ENCODE assay signal across 35 cellular contexts in the genomic region with DNA sequence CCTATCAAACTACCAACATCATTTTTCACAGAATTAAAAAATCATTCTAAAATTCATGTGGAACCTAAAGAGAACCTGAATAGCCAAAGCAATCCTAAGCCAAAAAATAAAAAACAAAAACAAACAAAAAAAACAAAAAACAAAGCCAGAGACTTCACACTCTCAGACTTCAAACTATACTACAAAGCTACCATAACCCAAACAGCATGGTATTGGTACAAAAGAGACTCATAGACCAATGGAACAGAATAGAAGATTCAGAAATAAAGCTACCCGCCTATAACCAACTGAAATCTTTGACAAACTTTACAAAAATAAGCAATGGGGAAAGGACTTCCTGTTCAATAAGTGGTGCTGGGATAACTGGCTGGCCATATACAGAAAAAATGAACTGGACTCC.
"Had no signal": no experiment of that assay in that cellular context is flagged by ENCODE, and none has a peak within 500 bp of the region (broad histone marks: within the 10 kb centered on the region; RNA-seq: fewer than 3 reads in every experiment).

No MANE protein-coding gene starts in this region.

- H3K4me1 Mint-ChIP-seq: activated CD4-positive, alpha-beta memory T cell treated with anti-CD3 and anti-CD28 coated beads, Interleukin-2, amount 10 ng/mL, durations not matched to agents 7 days and 5 days; activated CD4-positive, alpha-beta T cell treated with anti-CD3 and anti-CD28 coated beads for 36 hours; activated CD4-positive, alpha-beta T cell treated with anti-CD3 and anti-CD28 coated beads, Interleukin-2, amount 10 ng/mL, durations not matched to agents 7 days and 5 days; activated naive CD4-positive, alpha-beta T cell treated with anti-CD3 and anti-CD28 coated beads, Interleukin-2, amount 10 ng/mL, durations not matched to agents 7 days and 5 days; activated naive CD4-positive, alpha-beta T cell treated with anti-CD3 and anti-CD28 coated beads, Interleukin-2, amount 50 U/mL, for 24 hours; activated naive CD8-positive, alpha-beta T cell treated with anti-CD3 and anti-CD28 coated beads, Interleukin-2, amount 10 ng/mL, durations not matched to agents 7 days and 5 days; activated naive CD8-positive, alpha-beta T cell treated with anti-CD3 and anti-CD28 coated beads, Interleukin-2, amount 50 U/mL, for 24 hours; brain; central memory CD8-positive, alpha-beta T cell; T-helper 17 cell had no signal

- H3K36me3 Mint-ChIP-seq: activated CD8-positive, alpha-beta memory T cell treated with anti-CD3 and anti-CD28 coated beads, Interleukin-2, amount 10 ng/mL, durations not matched to agents 7 days and 5 days; activated naive CD4-positive, alpha-beta T cell treated with anti-CD3 and anti-CD28 coated beads, Interleukin-2, amount 10 ng/mL, durations not matched to agents 7 days and 5 days; activated naive CD4-positive, alpha-beta T cell treated with anti-CD3 and anti-CD28 coated beads, Interleukin-2, amount 50 U/mL, for 24 hours; activated naive CD8-positive, alpha-beta T cell; activated naive CD8-positive, alpha-beta T cell treated with anti-CD3 and anti-CD28 coated beads, Interleukin-2, amount 10 ng/mL, durations not matched to agents 7 days and 5 days; brain had no signal

- H3K4me1 ChIP-seq: ascending aorta had no signal

- H3K4me3 ChIP-seq: ascending aorta, cardiac muscle cell had no signal

- DNase-seq: activated CD4-positive, alpha-beta memory T cell treated with anti-CD3 and anti-CD28 coated beads, Interleukin-2, amount 10 ng/mL, durations not matched to agents 7 days and 5 days; activated CD4-positive, alpha-beta T cell treated with anti-CD3 and anti-CD28 coated beads for 1 hour; activated CD4-positive, alpha-beta T cell treated with anti-CD3 and anti-CD28 coated beads for 36 hours; activated CD4-positive, alpha-beta T cell treated with anti-CD3 and anti-CD28 coated beads for 48 hours; activated CD4-positive, alpha-beta T cell treated with anti-CD3 and anti-CD28 coated beads, Interleukin-2, amount 10 ng/mL, durations not matched to agents 7 days and 5 days; activated CD4-positive, alpha-beta T cell treated with anti-CD3 and anti-CD28 coated beads, Interleukin-2, amount 50 U/mL, for 48 hours; activated CD4-positive, CD25-positive, alpha-beta regulatory T cell; activated CD8-positive, alpha-beta memory T cell treated with anti-CD3 and anti-CD28 coated beads for 24 hours; activated CD8-positive, alpha-beta memory T cell treated with anti-CD3 and anti-CD28 coated beads, Interleukin-2, amount 10 ng/mL, durations not matched to agents 7 days and 5 days; activated CD8-positive, alpha-beta memory T cell treated with anti-CD3 and anti-CD28 coated beads, Interleukin-2, amount 50 U/mL, for 48 hours; activated CD8-positive, alpha-beta T cell treated with anti-CD3 and anti-CD28 coated beads, Interleukin-2, amount 10 ng/mL, durations not matched to agents 7 days and 5 days; activated effector memory CD4-positive, alpha-beta T cell treated with Interleukin-2 at 50 U/mL for 16 hours; activated gamma-delta T cell; activated naive CD4-positive, alpha-beta T cell treated with anti-CD3 and anti-CD28 coated beads, Interleukin-2, amount 10 ng/mL, durations not matched to agents 7 days and 5 days; activated naive CD4-positive, alpha-beta T cell treated with Interleukin-2 at 50 U/mL for 16 hours; activated naive CD8-positive, alpha-beta T cell treated with anti-CD3 and anti-CD28 coated beads, Interleukin-2, amount 10 ng/mL, durations not matched to agents 7 days and 5 days; activated naive CD8-positive, alpha-beta T cell treated with anti-CD3 and anti-CD28 coated beads, Interleukin-2, amount 50 U/mL, for 24 hours; activated T-cell treated with anti-CD3 and anti-CD28 coated beads, Interleukin-2, amount 50 U/mL, for 24 hours; activated T-cell treated with anti-CD3 and anti-CD28 coated beads, Interleukin-2, amount 50 U/mL, for 48 hours; amygdala; anterior cingulate cortex; caudate nucleus; cerebellar nuclear complex; T-helper 17 cell had no signal

- FAIRE-seq: bronchial epithelial cell, TTC549 had no signal

- H3K27me3 ChIP-seq: ascending aorta, cardiac muscle cell had no signal

- H3K27ac Mint-ChIP-seq: activated CD4-positive, alpha-beta memory T cell treated with anti-CD3 and anti-CD28 coated beads, Interleukin-2, amount 10 ng/mL, durations not matched to agents 7 days and 5 days; activated CD4-positive, alpha-beta T cell treated with anti-CD3 and anti-CD28 coated beads for 36 hours; activated CD4-positive, alpha-beta T cell treated with anti-CD3 and anti-CD28 coated beads, Interleukin-2, amount 10 ng/mL, durations not matched to agents 7 days and 5 days; activated CD8-positive, alpha-beta memory T cell treated with anti-CD3 and anti-CD28 coated beads, Interleukin-2, amount 10 ng/mL, durations not matched to agents 7 days and 5 days; activated CD8-positive, alpha-beta T cell treated with anti-CD3 and anti-CD28 coated beads, Interleukin-2, amount 10 ng/mL, durations not matched to agents 7 days and 5 days; activated naive CD4-positive, alpha-beta T cell treated with anti-CD3 and anti-CD28 coated beads, Interleukin-2, amount 10 ng/mL, durations not matched to agents 7 days and 5 days; activated naive CD4-positive, alpha-beta T cell treated with anti-CD3 and anti-CD28 coated beads, Interleukin-2, amount 50 U/mL, for 24 hours; activated naive CD8-positive, alpha-beta T cell; activated naive CD8-positive, alpha-beta T cell treated with anti-CD3 and anti-CD28 coated beads, Interleukin-2, amount 10 ng/mL, durations not matched to agents 7 days and 5 days; activated naive CD8-positive, alpha-beta T cell treated with anti-CD3 and anti-CD28 coated beads, Interleukin-2, amount 50 U/mL, for 24 hours; activated T-cell treated with anti-CD3 and anti-CD28 coated beads, Interleukin-2, amount 50 U/mL, for 24 hours; activated T-helper 2 cell treated with anti-CD3 and anti-CD28 coated beads, Interferon-gamma antibody, Interleukin-2, Interleukin-4, amounts not matched to agents 10 μg/mL and 5 μg/mL and 100 μg/mL, durations not matched to agents 14 hours and 24 hours and 36 hours; brain; T-helper 17 cell had no signal

- ATAC-seq: activated CD4-positive, alpha-beta T cell treated with anti-CD3 and anti-CD28 coated beads for 36 hours; activated CD4-positive, CD25-positive, alpha-beta regulatory T cell treated with anti-CD3 and anti-CD28 coated beads, Interleukin-2, amount 50 U/mL, for 24 hours; activated CD8-positive, alpha-beta memory T cell treated with anti-CD3 and anti-CD28 coated beads, Interleukin-2, amount 10 ng/mL, durations not matched to agents 7 days and 5 days; activated CD8-positive, alpha-beta T cell treated with anti-CD3 and anti-CD28 coated beads, Interleukin-2, amount 10 ng/mL, durations not matched to agents 7 days and 5 days; activated naive CD8-positive, alpha-beta T cell treated with anti-CD3 and anti-CD28 coated beads, Interleukin-2, amount 50 U/mL, for 24 hours; T-helper 17 cell had no signal

- H3K27me3 Mint-ChIP-seq: activated CD4-positive, alpha-beta memory T cell treated with anti-CD3 and anti-CD28 coated beads, Interleukin-2, amount 10 ng/mL, durations not matched to agents 7 days and 5 days; activated CD4-positive, alpha-beta T cell treated with anti-CD3 and anti-CD28 coated beads for 36 hours; activated CD4-positive, alpha-beta T cell treated with anti-CD3 and anti-CD28 coated beads, Interleukin-2, amount 10 ng/mL, durations not matched to agents 7 days and 5 days; activated CD8-positive, alpha-beta memory T cell treated with anti-CD3 and anti-CD28 coated beads, Interleukin-2, amount 10 ng/mL, durations not matched to agents 7 days and 5 days; activated naive CD4-positive, alpha-beta T cell treated with anti-CD3 and anti-CD28 coated beads, Interleukin-2, amount 10 ng/mL, durations not matched to agents 7 days and 5 days; activated naive CD4-positive, alpha-beta T cell treated with anti-CD3 and anti-CD28 coated beads, Interleukin-2, amount 50 U/mL, for 24 hours; activated naive CD8-positive, alpha-beta T cell; activated naive CD8-positive, alpha-beta T cell treated with anti-CD3 and anti-CD28 coated beads, Interleukin-2, amount 10 ng/mL, durations not matched to agents 7 days and 5 days; activated naive CD8-positive, alpha-beta T cell treated with anti-CD3 and anti-CD28 coated beads, Interleukin-2, amount 50 U/mL, for 24 hours; activated T-cell treated with anti-CD3 and anti-CD28 coated beads, Interleukin-2, amount 50 U/mL, for 24 hours; central memory CD8-positive, alpha-beta T cell; T-helper 17 cell had no signal

- H3K9me3 Mint-ChIP-seq: activated CD4-positive, alpha-beta memory T cell treated with anti-CD3 and anti-CD28 coated beads, Interleukin-2, amount 10 ng/mL, durations not matched to agents 7 days and 5 days; activated naive CD8-positive, alpha-beta T cell treated with anti-CD3 and anti-CD28 coated beads, Interleukin-2, amount 10 ng/mL, durations not matched to agents 7 days and 5 days; central memory CD8-positive, alpha-beta T cell had no signal

- H3K4me3 Mint-ChIP-seq: activated CD4-positive, alpha-beta memory T cell treated with anti-CD3 and anti-CD28 coated beads, Interleukin-2, amount 10 ng/mL, durations not matched to agents 7 days and 5 days; activated CD4-positive, alpha-beta T cell treated with anti-CD3 and anti-CD28 coated beads for 36 hours; activated CD4-positive, alpha-beta T cell treated with anti-CD3 and anti-CD28 coated beads, Interleukin-2, amount 10 ng/mL, durations not matched to agents 7 days and 5 days; activated CD8-positive, alpha-beta memory T cell treated with anti-CD3 and anti-CD28 coated beads, Interleukin-2, amount 10 ng/mL, durations not matched to agents 7 days and 5 days; activated CD8-positive, alpha-beta T cell treated with anti-CD3 and anti-CD28 coated beads, Interleukin-2, amount 10 ng/mL, durations not matched to agents 7 days and 5 days; activated naive CD4-positive, alpha-beta T cell treated with anti-CD3 and anti-CD28 coated beads, Interleukin-2, amount 10 ng/mL, durations not matched to agents 7 days and 5 days; activated naive CD4-positive, alpha-beta T cell treated with anti-CD3 and anti-CD28 coated beads, Interleukin-2, amount 50 U/mL, for 24 hours; activated naive CD8-positive, alpha-beta T cell; activated naive CD8-positive, alpha-beta T cell treated with anti-CD3 and anti-CD28 coated beads, Interleukin-2, amount 10 ng/mL, durations not matched to agents 7 days and 5 days; activated naive CD8-positive, alpha-beta T cell treated with anti-CD3 and anti-CD28 coated beads, Interleukin-2, amount 50 U/mL, for 24 hours; activated T-cell treated with anti-CD3 and anti-CD28 coated beads, Interleukin-2, amount 50 U/mL, for 24 hours; brain; central memory CD8-positive, alpha-beta T cell; T-helper 17 cell had no signal

- H3K27ac ChIP-seq: ascending aorta, cardiac muscle cell, VCaP had no signal

- H3K36me3 ChIP-seq: ascending aorta, cardiac muscle cell had no signal
